In genomic region chrX:32874839-32875238, GRCh38 we compare ENCODE assay signal across 27 cellular contexts.
"Had no signal": no experiment of that assay in that cellular context is flagged by ENCODE, and none has a peak within 500 bp of the region (broad histone marks: within the 10 kb centered on the region; RNA-seq: fewer than 3 reads in every experiment).

No MANE protein-coding gene starts in this region.

- H3K27me3 ChIP-seq: brain microvascular endothelial cell, esophagus muscularis mucosa had no signal

- DNase-seq: activated CD4-positive, alpha-beta memory T cell treated with anti-CD3 and anti-CD28 coated beads for 36 hours; activated CD4-positive, alpha-beta T cell treated with anti-CD3 and anti-CD28 coated beads for 36 hours; activated CD4-positive, alpha-beta T cell treated with anti-CD3 and anti-CD28 coated beads, Interleukin-2, amount 10 ng/mL, durations not matched to agents 24 days and 14 days; activated CD4-positive, CD25-positive, alpha-beta regulatory T cell; activated CD4-positive, CD25-positive, alpha-beta regulatory T cell treated with anti-CD3 and anti-CD28 coated beads, Interleukin-2, amount 50 U/mL, for 72 hours; activated CD8-positive, alpha-beta memory T cell treated with anti-CD3 and anti-CD28 coated beads, Interleukin-2, amount 10 ng/mL, durations not matched to agents 7 days and 5 days; activated CD8-positive, alpha-beta memory T cell treated with anti-CD3 and anti-CD28 coated beads, Interleukin-2, amount 50 U/mL, for 4 hours; activated CD8-positive, alpha-beta T cell treated with anti-CD3 and anti-CD28 coated beads, Interleukin-2, amount 10 ng/mL, durations not matched to agents 7 days and 5 days; activated effector memory CD4-positive, alpha-beta T cell treated with anti-CD3 and anti-CD28 coated beads, Interleukin-2, amount 50 U/mL, for 16 hours; activated naive CD4-positive, alpha-beta T cell treated with anti-CD3 and anti-CD28 coated beads for 36 hours; activated naive CD8-positive, alpha-beta T cell treated with anti-CD3 and anti-CD28 coated beads for 36 hours; activated T-cell treated with anti-CD3 and anti-CD28 coated beads, Interleukin-2, amount 50 U/mL, for 1 hour; activated T-cell treated with anti-CD3 and anti-CD28 coated beads, Interleukin-2, amount 50 U/mL, for 48 hours; brain microvascular endothelial cell; dermis blood vessel endothelial cell; effector CD4-positive, alpha-beta T cell; effector memory CD8-positive, alpha-beta T cell; erythroblast; foreskin melanocyte; head of caudate nucleus; T-helper 2 cell had no signal

- ATAC-seq: activated CD4-positive, alpha-beta T cell treated with anti-CD3 and anti-CD28 coated beads for 36 hours; activated CD8-positive, alpha-beta memory T cell treated with anti-CD3 and anti-CD28 coated beads, Interleukin-2, amount 10 ng/mL, durations not matched to agents 7 days and 5 days; activated CD8-positive, alpha-beta T cell treated with anti-CD3 and anti-CD28 coated beads, Interleukin-2, amount 10 ng/mL, durations not matched to agents 7 days and 5 days; effector memory CD8-positive, alpha-beta T cell had no signal

- H3K9me3 ChIP-seq: esophagus muscularis mucosa had no signal

- H3K27ac ChIP-seq: brain microvascular endothelial cell, coronary artery, esophagus muscularis mucosa had no signal

- H3K27ac Mint-ChIP-seq: activated CD4-positive, alpha-beta memory T cell treated with anti-CD3 and anti-CD28 coated beads for 36 hours; activated CD4-positive, alpha-beta T cell treated with anti-CD3 and anti-CD28 coated beads for 36 hours; activated CD4-positive, alpha-beta T cell treated with anti-CD3 and anti-CD28 coated beads, Interleukin-2, amount 10 ng/mL, durations not matched to agents 24 days and 14 days; activated CD8-positive, alpha-beta memory T cell treated with anti-CD3 and anti-CD28 coated beads, Interleukin-2, amount 10 ng/mL, durations not matched to agents 7 days and 5 days; activated CD8-positive, alpha-beta T cell treated with anti-CD3 and anti-CD28 coated beads, Interleukin-2, amount 10 ng/mL, durations not matched to agents 7 days and 5 days; activated naive CD4-positive, alpha-beta T cell treated with anti-CD3 and anti-CD28 coated beads for 36 hours; activated naive CD4-positive, alpha-beta T cell treated with anti-CD3 and anti-CD28 coated beads, Interleukin-2, amount 50 U/mL, for 24 hours; activated naive CD8-positive, alpha-beta T cell treated with anti-CD3 and anti-CD28 coated beads for 36 hours; activated T-helper 1 cell treated with anti-CD3 and anti-CD28 coated beads, Interleukin-12 subunit alpha, Interleukin-12 subunit beta, Interleukin-2, Interleukin-4 antibody, amounts not matched to agents 30 ng/mL and 10 ng/mL and 1 ng/mL, durations not matched to agents 14 hours and 24 hours and 36 hours; activated T-helper 2 cell treated with anti-CD3 and anti-CD28 coated beads, Interferon-gamma antibody, Interleukin-2, Interleukin-4, amounts not matched to agents 10 μg/mL and 5 μg/mL and 100 μg/mL, durations not matched to agents 14 hours and 24 hours and 36 hours; effector memory CD8-positive, alpha-beta T cell had no signal

- H3K36me3 Mint-ChIP-seq: activated CD4-positive, alpha-beta memory T cell treated with anti-CD3 and anti-CD28 coated beads for 36 hours; activated CD8-positive, alpha-beta memory T cell treated with anti-CD3 and anti-CD28 coated beads, Interleukin-2, amount 10 ng/mL, durations not matched to agents 7 days and 5 days; activated naive CD4-positive, alpha-beta T cell treated with anti-CD3 and anti-CD28 coated beads, Interleukin-2, amount 50 U/mL, for 24 hours; activated naive CD8-positive, alpha-beta T cell treated with anti-CD3 and anti-CD28 coated beads for 36 hours had no signal

- H3K4me3 Mint-ChIP-seq: activated CD4-positive, alpha-beta memory T cell treated with anti-CD3 and anti-CD28 coated beads for 36 hours; activated CD4-positive, alpha-beta T cell treated with anti-CD3 and anti-CD28 coated beads for 36 hours; activated CD4-positive, alpha-beta T cell treated with anti-CD3 and anti-CD28 coated beads, Interleukin-2, amount 10 ng/mL, durations not matched to agents 24 days and 14 days; activated CD8-positive, alpha-beta memory T cell treated with anti-CD3 and anti-CD28 coated beads, Interleukin-2, amount 10 ng/mL, durations not matched to agents 7 days and 5 days; activated CD8-positive, alpha-beta T cell treated with anti-CD3 and anti-CD28 coated beads, Interleukin-2, amount 10 ng/mL, durations not matched to agents 7 days and 5 days; activated naive CD4-positive, alpha-beta T cell treated with anti-CD3 and anti-CD28 coated beads for 36 hours; activated naive CD4-positive, alpha-beta T cell treated with anti-CD3 and anti-CD28 coated beads, Interleukin-2, amount 50 U/mL, for 24 hours; activated naive CD8-positive, alpha-beta T cell treated with anti-CD3 and anti-CD28 coated beads for 36 hours; activated T-helper 1 cell treated with anti-CD3 and anti-CD28 coated beads, Interleukin-12 subunit alpha, Interleukin-12 subunit beta, Interleukin-2, Interleukin-4 antibody, amounts not matched to agents 30 ng/mL and 10 ng/mL and 1 ng/mL, durations not matched to agents 14 hours and 24 hours and 36 hours; central memory CD8-positive, alpha-beta T cell; effector memory CD8-positive, alpha-beta T cell had no signal

- H3K27me3 Mint-ChIP-seq: activated CD4-positive, alpha-beta memory T cell treated with anti-CD3 and anti-CD28 coated beads for 36 hours; activated CD4-positive, alpha-beta T cell treated with anti-CD3 and anti-CD28 coated beads for 36 hours; activated CD4-positive, alpha-beta T cell treated with anti-CD3 and anti-CD28 coated beads, Interleukin-2, amount 10 ng/mL, durations not matched to agents 24 days and 14 days; activated CD8-positive, alpha-beta memory T cell treated with anti-CD3 and anti-CD28 coated beads, Interleukin-2, amount 10 ng/mL, durations not matched to agents 7 days and 5 days; activated naive CD4-positive, alpha-beta T cell treated with anti-CD3 and anti-CD28 coated beads, Interleukin-2, amount 50 U/mL, for 24 hours; activated naive CD8-positive, alpha-beta T cell treated with anti-CD3 and anti-CD28 coated beads for 36 hours; central memory CD8-positive, alpha-beta T cell; effector memory CD8-positive, alpha-beta T cell had no signal

- H3K36me3 ChIP-seq: brain microvascular endothelial cell, esophagus muscularis mucosa had no signal

- H3K4me1 Mint-ChIP-seq: activated CD4-positive, alpha-beta T cell treated with anti-CD3 and anti-CD28 coated beads for 36 hours; activated CD4-positive, alpha-beta T cell treated with anti-CD3 and anti-CD28 coated beads, Interleukin-2, amount 10 ng/mL, durations not matched to agents 24 days and 14 days; activated CD8-positive, alpha-beta memory T cell treated with anti-CD3 and anti-CD28 coated beads, Interleukin-2, amount 10 ng/mL, durations not matched to agents 7 days and 5 days; activated naive CD4-positive, alpha-beta T cell treated with anti-CD3 and anti-CD28 coated beads, Interleukin-2, amount 50 U/mL, for 24 hours; activated naive CD8-positive, alpha-beta T cell treated with anti-CD3 and anti-CD28 coated beads for 36 hours; central memory CD8-positive, alpha-beta T cell had no signal

- H3K4me3 ChIP-seq: coronary artery, esophagus muscularis mucosa had no signal

- H3K9me3 Mint-ChIP-seq: activated CD4-positive, alpha-beta T cell treated with anti-CD3 and anti-CD28 coated beads, Interleukin-2, amount 10 ng/mL, durations not matched to agents 24 days and 14 days; activated naive CD4-positive, alpha-beta T cell treated with anti-CD3 and anti-CD28 coated beads, Interleukin-2, amount 50 U/mL, for 24 hours had no signal
